8 cellular contexts compared by ENCODE assay signal in the genomic region with DNA sequence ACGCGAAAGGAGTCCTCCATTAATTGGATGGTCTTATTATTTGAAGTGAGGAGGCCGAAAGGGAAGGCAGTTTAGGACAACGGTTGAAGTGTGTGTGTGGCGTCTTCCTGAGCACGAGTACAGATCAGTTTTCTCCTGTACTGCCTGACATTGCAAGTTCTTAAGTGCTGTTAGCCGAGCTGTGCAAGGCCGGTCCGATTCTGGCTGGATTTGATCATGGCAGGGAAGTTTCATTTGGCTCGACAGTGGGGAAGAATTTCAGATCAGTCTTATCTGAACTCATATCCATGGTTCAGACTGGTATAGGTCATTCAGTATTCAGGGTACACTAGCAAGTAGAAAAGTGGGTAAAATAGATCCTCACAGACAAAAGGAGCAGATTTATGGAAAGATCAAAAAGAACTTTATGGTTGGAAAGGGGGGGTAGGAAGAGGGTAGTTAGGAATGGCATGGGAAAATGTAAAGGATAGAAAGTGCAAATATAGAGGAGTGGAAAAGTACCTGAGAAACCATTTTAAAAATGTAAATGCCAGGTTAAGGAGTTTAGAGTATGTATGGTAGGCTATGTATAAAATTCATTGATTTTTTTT. TPM values are rescaled to one million over a fixed set of nuclear protein-coding genes. Genes with fewer than 3 reads are reported as not detected.
DNase-seq lines count a peak whose midpoint lies in the region; TF ChIP-seq lines count a peak whose summit lies in the region.

No MANE protein-coding gene starts in this region.

- no TSS peak for BruUV-seq in A673 (replicated peaks; lab: Mats Ljungman, UMichigan)

- H3K9ac ChIP-seq in KMS-11 (peak overlapping the region; percentile 81), mucosa of rectum (ENCODE audit: low read depth in 1 of 2, low read length in 2 of 2) (peak overlapping the region; percentile 93 to 99)

- H3K36me3 ChIP-seq in A673 (ENCODE audit: insufficient read depth, low read length, poor library complexity, severe bottlenecking) (no peaks in the 10 kb centered on the region), KMS-11 (ENCODE audit: insufficient read depth) (no peaks in the 10 kb centered on the region), mucosa of rectum (ENCODE audit: control insufficient read depth in 2 of 2, insufficient read depth in 2 of 2, low read length in 2 of 2) (peaks cover 2 to 11% of the 10 kb centered on the region in 2 donors)

- H3K9me3 ChIP-seq in A673 (ENCODE audit: low read depth, low read length, poor library complexity, severe bottlenecking) (no peaks in the 10 kb centered on the region), mucosa of rectum (ENCODE audit: control insufficient read depth in 2 of 2, low read length in 2 of 2) (no peaks in the 10 kb centered on the region)

- intact Hi-C loops in A673 (cut with micrococcal nuclease; ENCODE audit: unreplicated experiment) = loop anchor here (2.0 kb wide), 1 partner anchor 112 kb away; no protein-coding TSS in a partner anchor

- DNase-seq in A673 (ENCODE audit: low spot score) (no peak), choroid plexus epithelial cell (ENCODE audit: low read depth) (no peak), T-helper 2 cell (no peak), NCI-H1930 (lab: John Stamatoyannopoulos, UW) (no peak), OCI-M2 (lab: John Stamatoyannopoulos, UW; ENCODE audit: unreplicated experiment) (no peak)
- no peak for DNase-seq in activated CD8-positive, alpha-beta memory T cell treated with anti-CD3 and anti-CD28 coated beads, Interleukin-2, amount 50 U/mL, for 4 hours

- H3K79me2 ChIP-seq in KMS-11 (ENCODE audit: insufficient read depth, low read depth) = peaks cover 46% of the 10 kb centered on the region

- TF ChIP-seq CTCF in A673 (conservative IDR thresholded peaks at IDR 0.05; ENCODE audit: low read depth, low read length) = no peak
- TF ChIP-seq CTCF in KMS-11 (conservative IDR thresholded peaks at IDR 0.05; ENCODE audit: low read depth, low read length) = 0 out of 2 replicates have a peak, but pooled peaks have one; percentile 17
- no peak for TF ChIP-seq CTCF in choroid plexus epithelial cell (conservative IDR thresholded peaks at IDR 0.05; ENCODE audit: low read depth, low read length)

- H3K27me3 ChIP-seq in A673 (replicated peaks; ENCODE audit: insufficient read depth, low read depth, low read length, poor library complexity) (no peaks in the 10 kb centered on the region), KMS-11 (ENCODE audit: insufficient read depth, low read depth) (peaks cover 3% of the 10 kb centered on the region; the same call in 1 of the 2 replicates), mucosa of rectum (ENCODE audit: control insufficient read depth in 2 of 2, insufficient read depth in 2 of 2, low read length in 2 of 2) (no peaks in the 10 kb centered on the region)

- H3K4me1 ChIP-seq in A673 (ENCODE audit: insufficient read depth, low read length, poor library complexity, severe bottlenecking) (no peaks in the 10 kb centered on the region), KMS-11 (ENCODE audit: low read depth, poor library complexity, severe bottlenecking) (peaks cover 60% of the 10 kb centered on the region), mucosa of rectum (ENCODE audit: control insufficient read depth in 2 of 2, insufficient read depth in 2 of 2, low read length in 2 of 2) (peaks cover 0 to 19% of the 10 kb centered on the region in 2 donors)

- H2AFZ ChIP-seq in KMS-11 (ENCODE audit: low read depth) = peak overlapping the region; percentile 71

- CTCF ChIA-PET in A673 (lab: Charles Lee) = no interaction called here

- H3K27ac ChIP-seq in A673 (ENCODE audit: low read depth, low read length, poor library complexity, severe bottlenecking) (peak overlapping the region; percentile 98), KMS-11 (peak overlapping the region; percentile 86), mucosa of rectum (ENCODE audit: low read depth in 2 of 2, low read length in 2 of 2) (peak overlapping the region; percentile 100)

- peak overlapping the region; percentile 54 for H3K4me2 ChIP-seq in KMS-11

- POLR2A ChIA-PET in A673 (lab: Charles Lee; ENCODE audit: low non-redundant PET) = interaction anchor here (0.5 kb wide), 1 partner anchor 134 kb away, joined by 14 read pairs; the partner anchor contains the start of gene COPS4

- H3K4me3 ChIP-seq in A673 (ENCODE audit: low read depth, low read length, poor library complexity, severe bottlenecking) (peak overlapping the region; percentile 76), KMS-11 (IDR thresholded peaks at IDR 0.05; ENCODE audit: insufficient read depth, low read depth, low read length) (peak overlapping the region; percentile 75), choroid plexus epithelial cell (ENCODE audit: low read depth, low read length) (peak overlapping the region; percentile 85), mucosa of rectum (ENCODE audit: low read length in 2 of 2) (peak overlapping the region; percentile 99)

- H4K20me1 ChIP-seq in KMS-11 (ENCODE audit: insufficient read depth) = 0 out of 2 replicates have a peak, but pooled peaks cover 21% of the 10 kb centered on the region

RNA-seq across cellular contexts. Expression of gene THAP9, which starts 0.7 kb away (rescaled TPM):
- 3.8 and 4.2 TPM in 2 replicates for total RNA-seq in A673 (2021)

RNA-seq across cellular contexts. Expression of gene SEC31A, which starts 10.3 kb away (rescaled TPM):
- 96.9 and 98.2 TPM in 2 replicates for total RNA-seq in A673 (2021)
